1 cellular context compared by ENCODE assay signal in the genomic region with DNA sequence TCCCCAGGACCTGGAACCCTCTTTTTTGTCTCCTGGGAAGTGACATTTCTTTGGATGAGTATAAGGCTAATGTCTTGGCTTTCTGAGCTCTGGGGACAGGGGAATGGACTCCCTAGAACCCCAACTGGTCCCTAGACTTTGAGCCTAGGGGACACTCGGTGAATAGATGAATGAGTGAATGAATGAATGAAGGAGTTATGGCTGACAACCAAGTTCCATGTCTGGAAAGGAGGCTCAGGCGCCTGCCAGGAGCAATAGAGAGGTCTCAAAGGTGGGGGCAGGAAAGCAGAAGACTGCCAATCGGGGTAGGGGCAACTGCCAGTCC.
TF ChIP-seq lines count a peak whose summit lies in the region.

No MANE protein-coding gene starts in this region.

TF ChIP-seq in neural cell, 6 proteins besides CTCF, POLR2A, EP300 and RAD21 (continued from another document):
- TF ChIP-seq, protein P1, sequence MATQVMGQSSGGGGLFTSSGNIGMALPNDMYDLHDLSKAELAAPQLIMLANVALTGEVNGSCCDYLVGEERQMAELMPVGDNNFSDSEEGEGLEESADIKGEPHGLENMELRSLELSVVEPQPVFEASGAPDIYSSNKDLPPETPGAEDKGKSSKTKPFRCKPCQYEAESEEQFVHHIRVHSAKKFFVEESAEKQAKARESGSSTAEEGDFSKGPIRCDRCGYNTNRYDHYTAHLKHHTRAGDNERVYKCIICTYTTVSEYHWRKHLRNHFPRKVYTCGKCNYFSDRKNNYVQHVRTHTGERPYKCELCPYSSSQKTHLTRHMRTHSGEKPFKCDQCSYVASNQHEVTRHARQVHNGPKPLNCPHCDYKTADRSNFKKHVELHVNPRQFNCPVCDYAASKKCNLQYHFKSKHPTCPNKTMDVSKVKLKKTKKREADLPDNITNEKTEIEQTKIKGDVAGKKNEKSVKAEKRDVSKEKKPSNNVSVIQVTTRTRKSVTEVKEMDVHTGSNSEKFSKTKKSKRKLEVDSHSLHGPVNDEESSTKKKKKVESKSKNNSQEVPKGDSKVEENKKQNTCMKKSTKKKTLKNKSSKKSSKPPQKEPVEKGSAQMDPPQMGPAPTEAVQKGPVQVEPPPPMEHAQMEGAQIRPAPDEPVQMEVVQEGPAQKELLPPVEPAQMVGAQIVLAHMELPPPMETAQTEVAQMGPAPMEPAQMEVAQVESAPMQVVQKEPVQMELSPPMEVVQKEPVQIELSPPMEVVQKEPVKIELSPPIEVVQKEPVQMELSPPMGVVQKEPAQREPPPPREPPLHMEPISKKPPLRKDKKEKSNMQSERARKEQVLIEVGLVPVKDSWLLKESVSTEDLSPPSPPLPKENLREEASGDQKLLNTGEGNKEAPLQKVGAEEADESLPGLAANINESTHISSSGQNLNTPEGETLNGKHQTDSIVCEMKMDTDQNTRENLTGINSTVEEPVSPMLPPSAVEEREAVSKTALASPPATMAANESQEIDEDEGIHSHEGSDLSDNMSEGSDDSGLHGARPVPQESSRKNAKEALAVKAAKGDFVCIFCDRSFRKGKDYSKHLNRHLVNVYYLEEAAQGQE (IDR thresholded peaks at IDR 0.05; ENCODE audit: borderline replicate concordance), result no peak
- TF ChIP-seq SMC3 (conservative IDR thresholded peaks at IDR 0.05; ENCODE audit: poor library complexity), result no peak
- TF ChIP-seq TAF1 (IDR thresholded peaks at IDR 0.05; ENCODE audit: low read depth), result no peak
